ENCODE assay signal across 8 cellular contexts in genomic region chr7:92461027-92462003, GRCh38. TPM values are rescaled to one million over a fixed set of nuclear protein-coding genes. Genes with fewer than 3 reads are reported as not detected.
A peak's percentile ranks its signal among the peaks of the same experiment; 100 is the strongest.
DNase-seq lines count a peak whose midpoint lies in the region; ATAC-seq and TF ChIP-seq lines count a peak whose summit lies in the region.

No MANE protein-coding gene starts in this region.

- H3K4me3 ChIP-seq in adrenal gland = no peak overlapping the region

- H3K27me3 ChIP-seq in adrenal gland = no peaks in the 10 kb centered on the region

- TF ChIP-seq CTCF in adrenal gland (IDR thresholded peaks at IDR 0.05) = peak; percentile 49 to 78 (median 59)

- intact Hi-C loops in adrenal gland (cut with DNase I) = no loop called here

- no peak for TF ChIP-seq POLR2A in adrenal gland (IDR thresholded peaks at IDR 0.05)

- 50 to 60% (median 54%) methylated on average over 8 of the region's 8 CpGs for WGBS in adrenal gland, 4 donors

- ATAC-seq in GM18867 (IDR thresholded peaks at IDR 0.05; ENCODE audit: unreplicated experiment) (peak; percentile 76), HG03378 (IDR thresholded peaks at IDR 0.05; ENCODE audit: unreplicated experiment) (peak; percentile 71), GM19452 (IDR thresholded peaks at IDR 0.05; ENCODE audit: unreplicated experiment) (no peak)

- no peak overlapping the region for H3K27ac ChIP-seq in adrenal gland

- no peaks in the 10 kb centered on the region for H3K4me1 ChIP-seq in adrenal gland (replicated peaks in 1 of 2)

- peak; percentile 34 for DNase-seq in COLO668 (lab: John Stamatoyannopoulos, UW; ENCODE audit: unreplicated experiment)
- peak; percentile 31 for DNase-seq in NCI-H774 (lab: John Stamatoyannopoulos, UW)
- peak; percentile 17 to 60 (median 40) for DNase-seq in adrenal gland
- DNase-seq in kidney tubule cell (ENCODE audit: low spot score) = peak; percentile 73
- DNase-seq in stromal cell of bone marrow (ENCODE audit: low read depth) = peak; percentile 22

- H3K36me3 ChIP-seq in adrenal gland (replicated peaks in 1 of 2) = peaks cover 0 to 15% of the 10 kb centered on the region in 2 donors

- H3K9me3 ChIP-seq in adrenal gland (replicated peaks in 1 of 3) = no peaks in the 10 kb centered on the region

RNA-seq across cellular contexts. Expression of gene GATAD1, which starts 14.0 kb away (rescaled TPM):
- total RNA-seq in adrenal gland = 10 to 100 TPM; 25.0 to 88.0 (median 35.1) TPM
- 10 to 100 TPM; 30.1 to 41.5 (median 33.9) TPM for polyA plus RNA-seq in adrenal gland

RNA-seq across cellular contexts. Expression of gene ERVW-1, which starts 16.4 kb away (rescaled TPM):
- not detected for total RNA-seq in adrenal gland
- not detected for polyA plus RNA-seq in adrenal gland

Comparison
In these comparisons a context has a peak if more than half of its experiments do, and no peak if none do; other contexts are left out.
1. DNase-seq: peak in every context shown above with its lines; median percentile 73 in kidney tubule cell; 40 in adrenal gland; 34 in COLO668; 31 in NCI-H774; 22 in stromal cell of bone marrow.